In genomic region chr5:891117-891836, GRCh38 we compare ENCODE assay signal across 8 cellular contexts. TPM values are rescaled to one million over a fixed set of nuclear protein-coding genes. Genes with fewer than 3 reads are reported as not detected.
DNase-seq lines count a peak whose midpoint lies in the region; ATAC-seq and TF ChIP-seq lines count a peak whose summit lies in the region.

No MANE protein-coding gene starts in this region.

- in situ Hi-C loops in Caki2 (cut with HindIII; ENCODE audit: low pct_unique_long_range_greater_than_20kb, low sequenced_read_pairs): no loop called here

- peaks cover 9 to 20% of the 10 kb centered on the region in 2 donors for H3K4me1 ChIP-seq in muscle layer of duodenum (ENCODE audit: control insufficient read depth in 1 of 2, insufficient read depth in 2 of 2, low read length in 2 of 2)

- peak; percentile 88 for DNase-seq in Caki2 (ENCODE audit: low read depth)
- DNase-seq in NCI-H2081 treated with DMSO at 0.1 percent for 48 hours (lab: John Stamatoyannopoulos, UW): peak; percentile 52
- peak in 1 of 2 donors; percentile 48 for DNase-seq in cardiac fibroblast (ENCODE audit: low read depth in 2 of 2)
- no peak for DNase-seq in HUDEP-2 (lab: John Stamatoyannopoulos, UW; ENCODE audit: unreplicated experiment in 76 of 76)

- H3K4me3 ChIP-seq in cardiac fibroblast (replicated peaks in 1 of 2; ENCODE audit: low read depth in 2 of 2, low read length in 2 of 2) (peak overlapping the region; percentile 73 to 91), muscle layer of duodenum (ENCODE audit: low read depth in 1 of 2, low read length in 2 of 2) (peak overlapping the region; percentile 86 to 87)

- no peak for TF ChIP-seq CTCF in cardiac fibroblast (IDR thresholded peaks at IDR 0.05; ENCODE audit: low read depth, low read length)

- no peak for ATAC-seq in GM18907 (IDR thresholded peaks at IDR 0.05; ENCODE audit: unreplicated experiment)
- no peak for ATAC-seq in HG02973 (IDR thresholded peaks at IDR 0.05; ENCODE audit: unreplicated experiment)
- ATAC-seq in GM19324 (IDR thresholded peaks at IDR 0.05; ENCODE audit: low FRiP score, unreplicated experiment): no peak

- no peaks in the 10 kb centered on the region for H3K9me3 ChIP-seq in muscle layer of duodenum (ENCODE audit: control insufficient read depth in 1 of 2, low read length in 2 of 2)

- H3K36me3 ChIP-seq in muscle layer of duodenum (ENCODE audit: control insufficient read depth in 1 of 2, insufficient read depth in 2 of 2, low read length in 2 of 2): peaks cover 39 to 52% of the 10 kb centered on the region in 2 donors

- H3K27ac ChIP-seq in muscle layer of duodenum (ENCODE audit: low read length): peak overlapping the region; percentile 79

- H3K27me3 ChIP-seq in muscle layer of duodenum (ENCODE audit: low read depth, low read length): no peaks in the 10 kb centered on the region

RNA-seq across cellular contexts. Expression of gene BRD9, which starts 1.3 kb away (rescaled TPM):
- total RNA-seq in Caki2 (2014; rRNA removed; shearing (Covaris generic); ENCODE audit: low replicate concordance): 20.4 and 29.2 TPM in 2 replicates

RNA-seq across cellular contexts. Expression of gene TRIP13, which starts 1.4 kb away (rescaled TPM):
- total RNA-seq in Caki2 (2014; rRNA removed; shearing (Covaris generic); ENCODE audit: low replicate concordance): 32.6 and 60.2 TPM in 2 replicates

RNA-seq across cellular contexts. Expression of gene ZDHHC11, which starts 40.5 kb away (rescaled TPM):
- total RNA-seq in Caki2 (2014; rRNA removed; shearing (Covaris generic); ENCODE audit: low replicate concordance): 1.2 and 2.2 TPM in 2 replicates

Comparison
In these comparisons a context has a peak if more than half of its experiments do, and no peak if none do; other contexts are left out.
1. DNase-seq: peak in Caki2 (single experiment) and NCI-H2081 treated with DMSO at 0.1 percent for 48 hours (single experiment); none in HUDEP-2 (0 of 76).